In the genomic region with DNA sequence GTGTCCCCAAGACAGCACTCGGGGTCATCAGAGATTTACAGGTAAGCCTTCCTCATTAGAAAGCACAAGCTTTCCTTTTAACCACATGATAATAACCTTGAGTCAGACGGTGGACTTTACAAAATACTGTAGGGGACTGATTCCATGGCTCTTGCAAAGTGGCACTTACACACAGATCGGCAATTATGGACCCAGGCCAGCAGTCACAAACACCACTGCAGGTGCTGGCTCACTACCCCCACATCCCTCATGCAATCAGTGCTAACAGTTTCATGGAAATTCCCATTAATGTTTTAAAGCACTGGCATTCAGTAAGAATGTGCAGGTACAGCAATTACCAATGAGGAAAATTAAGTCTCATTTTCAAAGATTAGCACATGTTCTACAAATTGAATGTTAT, we compare ENCODE assay signal across 20 cellular contexts.
"Had no signal": no experiment of that assay in that cellular context is flagged by ENCODE, and none has a peak within 500 bp of the region (broad histone marks: within the 10 kb centered on the region; RNA-seq: fewer than 3 reads in every experiment).

No MANE protein-coding gene starts in this region.

- H3K9ac ChIP-seq: neural progenitor cell had no signal

- H3K4me3 ChIP-seq: mucosa of descending colon, neural progenitor cell, prostate gland, tibial nerve, uterus had no signal

- H3K4me2 ChIP-seq: neural progenitor cell had no signal

- H3K27ac ChIP-seq: epithelial cell of prostate, neural progenitor cell, prostate gland, tibial nerve, uterus had no signal

- H3K27me3 ChIP-seq: neural progenitor cell, tibial nerve, uterus had no signal

- H3K9me3 ChIP-seq: mucosa of descending colon, prostate gland, uterus had no signal

- DNase-seq: activated B cell treated with CpG ODN at 0.5 μM for 24 hours; activated CD4-positive, alpha-beta memory T cell treated with anti-CD3 and anti-CD28 coated beads for 36 hours; activated CD4-positive, alpha-beta T cell treated with anti-CD3 and anti-CD28 coated beads for 4 hours; activated CD8-positive, alpha-beta memory T cell treated with anti-CD3 and anti-CD28 coated beads, Interleukin-2, amount 10 ng/mL, durations not matched to agents 7 days and 5 days; effector memory CD8-positive, alpha-beta T cell; foreskin melanocyte; glutamatergic neuron; hypothalamus; mesenchymal stem cell; mucosa of descending colon; naive B cell; stimulated activated CD4-positive, alpha-beta T cell treated with anti-CD3 and anti-CD28 coated beads, Interleukin-2, amount 100 ng/mL, for 24 hours; stimulated activated naive CD8-positive, alpha-beta T cell treated with anti-CD3 and anti-CD28 coated beads, Interleukin-15, Interleukin-2, amounts not matched to agents 100 U/mL and 50 U/mL, for 24 hours; substantia nigra; T-helper 9 cell; uterus had no signal

- H2AFZ ChIP-seq: neural progenitor cell had no signal

- H3K36me3 ChIP-seq: neural progenitor cell, prostate gland, tibial nerve, uterus had no signal

- H3K4me1 ChIP-seq: neural progenitor cell, prostate gland, tibial nerve, uterus had no signal
